ENCODE assay signal across 1 cellular context in the genomic region with DNA sequence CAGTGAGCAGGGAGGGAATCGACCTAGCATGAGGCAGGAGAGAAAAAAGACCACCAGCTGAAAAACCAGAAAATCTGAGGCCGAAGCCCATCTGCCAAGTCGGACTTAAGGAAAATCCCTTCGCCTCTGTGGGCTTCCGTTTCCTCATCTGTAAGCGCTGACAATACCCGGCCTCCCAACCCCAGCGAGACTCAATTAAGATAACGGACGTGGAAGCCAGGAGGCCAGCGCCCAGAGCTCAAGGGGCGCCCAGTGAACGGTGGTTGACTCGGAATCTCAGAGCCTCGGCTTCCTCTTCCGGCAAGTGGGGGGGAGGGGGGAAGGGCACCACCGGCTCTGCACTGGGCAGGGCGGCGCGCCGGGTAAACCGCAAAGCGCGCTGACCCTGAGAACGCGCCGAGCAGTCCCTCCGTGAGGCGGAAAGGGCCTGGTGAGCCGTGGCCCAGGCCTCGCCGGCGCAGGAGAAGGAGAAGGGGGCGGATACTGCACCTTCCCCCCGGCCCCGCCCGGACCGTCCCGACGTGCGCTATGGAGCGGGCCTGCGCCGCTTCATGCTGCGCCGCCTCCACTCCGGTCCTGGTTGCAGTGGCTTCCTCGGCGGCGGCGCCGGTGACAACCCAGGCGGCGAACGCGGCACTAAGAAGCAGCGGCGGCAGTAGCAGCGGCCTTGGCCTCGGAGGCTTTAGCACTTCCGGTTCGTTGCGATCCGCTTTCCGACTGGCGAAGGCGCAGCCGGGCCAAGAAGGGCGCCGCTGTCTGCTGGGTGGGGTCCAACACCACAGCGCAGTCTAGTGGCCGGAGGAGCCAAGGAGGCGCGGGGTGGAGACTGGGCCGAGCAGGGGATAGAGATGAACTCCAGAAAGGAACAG.
TF ChIP-seq lines count a peak whose summit lies in the region.

DPP8 (minus strand) TSS at position 693 of the 869 bp plus-strand sequence. CDS start 5,136 bp downstream, outside the sequence.

TF ChIP-seq in WTC11, 78 proteins besides CTCF, POLR2A, EP300 and RAD21 (continued from another document):
- no peak for TF ChIP-seq MLX (CRISPR knock-in tag; IDR thresholded peaks at IDR 0.05)
